Comparison of ENCODE assay signal across 36 cellular contexts in the genomic region with DNA sequence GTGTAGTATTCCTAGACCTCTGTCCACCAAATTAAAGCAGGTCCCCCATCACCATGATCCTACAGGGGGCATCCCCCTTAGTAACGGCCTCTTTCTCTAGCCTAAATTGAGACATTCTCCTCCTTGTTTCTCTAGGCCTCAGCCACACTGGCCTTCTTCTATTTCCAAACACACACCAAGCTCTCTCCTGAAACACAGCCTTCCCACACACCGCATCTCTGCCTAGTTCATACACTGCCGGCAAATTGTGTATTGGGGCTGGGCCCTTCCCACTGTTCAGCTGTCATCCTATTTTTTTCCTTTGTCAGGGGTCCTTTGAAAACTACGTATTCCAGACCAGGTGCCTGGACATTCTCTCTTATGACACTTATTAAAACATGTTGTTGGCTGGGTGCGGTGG. TPM values are rescaled to one million over a fixed set of nuclear protein-coding genes. Genes with fewer than 3 reads are reported as not detected.
"Had no signal": no experiment of that assay in that cellular context is flagged by ENCODE, and none has a peak within 500 bp of the region (broad histone marks: within the 10 kb centered on the region; RNA-seq: fewer than 3 reads in every experiment).

No MANE protein-coding gene starts in this region.

- H3K27me3 Mint-ChIP-seq: activated B cell treated with CpG ODN at 0.5 μM for 24 hours; activated T-cell treated with anti-CD3 and anti-CD28 coated beads, Interleukin-2, amount 50 U/mL, for 24 hours had no signal

- H3K27me3 ChIP-seq: brain microvascular endothelial cell, foreskin keratinocyte had no signal

- DNase-seq: activated B cell treated with CpG ODN at 0.5 μM for 24 hours; activated CD4-positive, alpha-beta memory T cell treated with anti-CD3 and anti-CD28 coated beads, Interleukin-2, amount 10 ng/mL, durations not matched to agents 7 days and 5 days; activated CD4-positive, alpha-beta T cell treated with anti-CD3 and anti-CD28 coated beads for 48 hours; activated CD8-positive, alpha-beta memory T cell treated with anti-CD3 and anti-CD28 coated beads, Interleukin-2, amount 50 U/mL, for 48 hours; activated effector memory CD4-positive, alpha-beta T cell treated with Interleukin-2 at 50 U/mL for 16 hours; activated gamma-delta T cell treated with Interleukin-2 at 50 U/mL for 16 hours; activated naive CD4-positive, alpha-beta T cell treated with anti-CD3 and anti-CD28 coated beads, Interleukin-2, amount 50 U/mL, for 16 hours; activated naive CD4-positive, alpha-beta T cell treated with Interleukin-2 at 50 U/mL for 16 hours; activated T-cell treated with anti-CD3 and anti-CD28 coated beads for 4 hours; activated T-cell treated with anti-CD3 and anti-CD28 coated beads, Interleukin-2, amount 50 U/mL, for 24 hours; activated T-cell treated with anti-CD3 and anti-CD28 coated beads, Interleukin-2, amount 50 U/mL, for 72 hours; amniotic stem cell; anterior cingulate cortex; brain microvascular endothelial cell; dorsolateral prefrontal cortex; effector memory CD4-positive, alpha-beta T cell; erythroblast; foreskin keratinocyte; gastrocnemius medialis; glutamatergic neuron; SW 1271; T-cell; T1000; WERI-Rb-1 had no signal

- H3K4me3 Mint-ChIP-seq: activated B cell treated with CpG ODN at 0.5 μM for 24 hours; activated CD4-positive, alpha-beta memory T cell treated with anti-CD3 and anti-CD28 coated beads, Interleukin-2, amount 10 ng/mL, durations not matched to agents 7 days and 5 days; activated naive CD8-positive, alpha-beta T cell; activated T-cell treated with anti-CD3 and anti-CD28 coated beads, Interleukin-2, amount 50 U/mL, for 24 hours; activated T-cell treated with anti-CD3 and anti-CD28 coated beads, Interleukin-2, amount 50 U/mL, for 72 hours; central memory CD8-positive, alpha-beta T cell; dendritic cell treated with granulocyte-macrophage colony-stimulating factor and Interleukin-4, amounts not matched to agents 40 ng/mL and 50 ng/mL, for 4 days; T-cell; T-helper 1 cell treated with Interleukin-12 subunit alpha and Interleukin-12 subunit beta and Interleukin-4 antibody, amounts not matched to agents 30 μg/mL and 1 μg/mL, for 36 hours; T-helper 2 cell treated with Interferon-gamma antibody and Interleukin-4, amounts not matched to agents 5 μg/mL and 100 μg/mL, for 36 hours had no signal

- H3K36me3 Mint-ChIP-seq: activated naive CD8-positive, alpha-beta T cell; T-cell had no signal

- H3K4me1 ChIP-seq: esophagus muscularis mucosa, foreskin keratinocyte, gastrocnemius medialis had no signal

- H3K4me1 Mint-ChIP-seq: central memory CD8-positive, alpha-beta T cell had no signal

- FAIRE-seq: astrocyte, bronchial epithelial cell had no signal

- H3K4me3 ChIP-seq: coronary artery, dorsolateral prefrontal cortex, esophagus muscularis mucosa, gastrocnemius medialis had no signal

- H3K36me3 ChIP-seq: brain microvascular endothelial cell, esophagus muscularis mucosa, gastrocnemius medialis, WERI-Rb-1 had no signal

- ATAC-seq: activated CD4-positive, CD25-positive, alpha-beta regulatory T cell treated with anti-CD3 and anti-CD28 coated beads, Interleukin-2, amount 50 U/mL, for 24 hours; activated T-cell treated with anti-CD3 and anti-CD28 coated beads, Interleukin-2, amount 50 U/mL, for 72 hours; foreskin keratinocyte; gastrocnemius medialis; T-cell had no signal

- H3K9me3 Mint-ChIP-seq: activated B cell treated with CpG ODN at 0.5 μM for 24 hours; activated CD4-positive, alpha-beta memory T cell treated with anti-CD3 and anti-CD28 coated beads, Interleukin-2, amount 10 ng/mL, durations not matched to agents 7 days and 5 days; activated T-cell treated with anti-CD3 and anti-CD28 coated beads, Interleukin-2, amount 50 U/mL, for 24 hours; activated T-cell treated with anti-CD3 and anti-CD28 coated beads, Interleukin-2, amount 50 U/mL, for 72 hours; central memory CD8-positive, alpha-beta T cell; dendritic cell treated with granulocyte-macrophage colony-stimulating factor and Interleukin-4, amounts not matched to agents 40 ng/mL and 50 ng/mL, for 4 days; T-cell; T-helper 1 cell treated with Interleukin-12 subunit alpha and Interleukin-12 subunit beta and Interleukin-4 antibody, amounts not matched to agents 30 μg/mL and 1 μg/mL, for 36 hours; T-helper 2 cell treated with Interferon-gamma antibody and Interleukin-4, amounts not matched to agents 5 μg/mL and 100 μg/mL, for 36 hours had no signal

- H3K27ac Mint-ChIP-seq: activated B cell treated with CpG ODN at 0.5 μM for 24 hours; activated CD4-positive, alpha-beta memory T cell treated with anti-CD3 and anti-CD28 coated beads, Interleukin-2, amount 10 ng/mL, durations not matched to agents 7 days and 5 days; activated naive CD8-positive, alpha-beta T cell; activated T-cell treated with anti-CD3 and anti-CD28 coated beads, Interleukin-2, amount 50 U/mL, for 24 hours; activated T-cell treated with anti-CD3 and anti-CD28 coated beads, Interleukin-2, amount 50 U/mL, for 72 hours; dendritic cell treated with granulocyte-macrophage colony-stimulating factor and Interleukin-4, amounts not matched to agents 40 ng/mL and 50 ng/mL, for 4 days; T-cell; T-helper 1 cell treated with Interleukin-12 subunit alpha and Interleukin-12 subunit beta and Interleukin-4 antibody, amounts not matched to agents 30 μg/mL and 1 μg/mL, for 36 hours; T-helper 2 cell treated with Interferon-gamma antibody and Interleukin-4, amounts not matched to agents 5 μg/mL and 100 μg/mL, for 36 hours had no signal

- H3K27ac ChIP-seq: brain microvascular endothelial cell, coronary artery, dorsolateral prefrontal cortex, esophagus muscularis mucosa, foreskin keratinocyte, gastrocnemius medialis, WERI-Rb-1 had no signal

RNA-seq across cellular contexts. Expression of gene VPREB1, which starts 11.5 kb away (rescaled TPM):
- total RNA-seq: activated B cell treated with CpG ODN at 0.5 μM for 24 hours; activated CD4-positive, alpha-beta memory T cell treated with anti-CD3 and anti-CD28 coated beads, Interleukin-2, amount 10 ng/mL, durations not matched to agents 7 days and 5 days; activated T-cell treated with anti-CD3 and anti-CD28 coated beads, Interleukin-2, amount 50 U/mL, for 72 hours; astrocyte; bronchial epithelial cell; cardiac septum; cerebellum; dorsolateral prefrontal cortex; esophagus muscularis mucosa; foreskin keratinocyte; gastrocnemius medialis; T-cell had no signal
- polyA plus RNA-seq: foreskin keratinocyte had no signal
